Comparison of ENCODE assay signal across 24 cellular contexts in the genomic region with DNA sequence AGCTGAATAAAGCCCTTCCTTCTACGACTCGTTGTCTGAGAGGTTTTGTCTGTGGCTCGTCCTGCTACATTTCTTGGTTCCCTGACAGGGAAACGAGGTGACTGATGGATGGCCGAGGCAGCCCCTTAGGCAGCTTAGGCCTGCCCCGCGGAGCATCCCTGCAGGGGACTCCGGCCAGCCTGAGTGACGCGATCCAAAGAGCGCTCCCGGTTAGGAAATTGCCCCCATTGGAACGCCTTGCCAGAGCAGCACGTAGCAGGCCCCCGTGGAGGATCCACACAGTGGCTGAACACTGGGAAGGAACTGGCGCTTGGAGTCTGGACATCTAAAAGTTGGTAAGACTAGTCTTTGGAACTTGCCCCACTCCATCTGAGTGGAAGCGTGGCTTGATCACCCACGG.
DNase-seq lines count a peak whose midpoint lies in the region; ATAC-seq and TF ChIP-seq lines count a peak whose summit lies in the region.
"Had no signal": no experiment of that assay in that cellular context is flagged by ENCODE, and none has a peak within 500 bp of the region (broad histone marks: within the 10 kb centered on the region; RNA-seq: fewer than 3 reads in every experiment).

No MANE protein-coding gene starts in this region.

- TF ChIP-seq CTCF in coronary artery (IDR thresholded peaks at IDR 0.05) (no peak), CD14-positive monocyte (IDR thresholded peaks at IDR 0.05) (no peak)

- no peaks in the 10 kb centered on the region for H3K27me3 ChIP-seq in HUES6 (ENCODE audit: control insufficient read depth, insufficient read depth, low read length)
- H3K27me3 ChIP-seq: dorsolateral prefrontal cortex, gastroesophageal sphincter, right lobe of liver, tibial artery had no signal

- intact Hi-C loops in CD14-positive monocyte (cut with micrococcal nuclease): no loop called here

- no peaks in the 10 kb centered on the region for H3K36me3 Mint-ChIP-seq in CD14-positive monocyte

- H3K9me3 ChIP-seq in HUES6 (ENCODE audit: control insufficient read depth, insufficient read depth, low read depth, low read length): peaks cover 12% of the 10 kb centered on the region; the same call in 1 of the 2 replicates
- H3K9me3 ChIP-seq: gastroesophageal sphincter, right lobe of liver, tibial artery had no signal

- H3K9me3 Mint-ChIP-seq in CD14-positive monocyte: peaks cover 0 to 10% (median 2%) of the 10 kb centered on the region in 7 donors
- H3K9me3 Mint-ChIP-seq: activated CD4-positive, alpha-beta T cell treated with anti-CD3 and anti-CD28 coated beads, Interleukin-2, amount 10 ng/mL, durations not matched to agents 7 days and 5 days had no signal

- H3K4me1 Mint-ChIP-seq in CD14-positive monocyte: no peaks in the 10 kb centered on the region
- H3K4me1 Mint-ChIP-seq: activated CD4-positive, alpha-beta T cell treated with anti-CD3 and anti-CD28 coated beads, Interleukin-2, amount 10 ng/mL, durations not matched to agents 7 days and 5 days had no signal

- H3K4me3 ChIP-seq in HUES6 (ENCODE audit: low read depth, low read length) (peak overlapping the region; percentile 61; the same call in 1 of the 2 replicates), coronary artery (no peak overlapping the region)
- H3K4me3 ChIP-seq: gastroesophageal sphincter, right lobe of liver, tibial artery had no signal

- peak; percentile 11 for DNase-seq in astrocyte of the hippocampus (ENCODE audit: low read depth, low spot score)
- DNase-seq in left kidney (ENCODE audit: low read depth, low spot score): peak; percentile 7
- no peak for DNase-seq in NCI-H128 (lab: John Stamatoyannopoulos, UW; ENCODE audit: unreplicated experiment)
- DNase-seq in coronary artery (ENCODE audit: low spot score): no peak
- no peak for DNase-seq in CD14-positive monocyte (ENCODE audit: low spot score)
- DNase-seq: activated CD4-positive, alpha-beta T cell treated with anti-CD3 and anti-CD28 coated beads, Interleukin-2, amount 10 ng/mL, durations not matched to agents 7 days and 5 days; activated CD8-positive, alpha-beta memory T cell treated with anti-CD3 and anti-CD28 coated beads, Interleukin-2, amount 50 U/mL, for 48 hours; activated effector memory CD4-positive, alpha-beta T cell treated with Interleukin-2 at 50 U/mL for 16 hours; dorsolateral prefrontal cortex; GDM1; KBM-7; left ventricle myocardium superior; NCI-H2029; NCI-H446; occipital lobe; right lobe of liver; stimulated activated naive CD4-positive, alpha-beta T cell; SW 1271; tibial artery had no signal

- no peak for ATAC-seq in activated CD4-positive, CD25-positive, alpha-beta regulatory T cell treated with anti-CD3 and anti-CD28 coated beads, Interleukin-2, amount 50 U/mL, for 24 hours
- ATAC-seq: esophagus mucosa, gastroesophageal sphincter, left ventricle myocardium superior, right lobe of liver had no signal

- H3K27ac ChIP-seq in HUES6 (ENCODE audit: low read depth, low read length) (peak overlapping the region; percentile 99; the same call in 1 of the 2 replicates), coronary artery (no peak overlapping the region)
- H3K27ac ChIP-seq: gastroesophageal sphincter, right lobe of liver, tibial artery had no signal

- peaks cover 0 to 3% (median 1%) of the 10 kb centered on the region in 3 donors for H3K27me3 Mint-ChIP-seq in CD14-positive monocyte (ENCODE audit: low read depth in 3 of 3)
- H3K27me3 Mint-ChIP-seq: activated CD4-positive, alpha-beta T cell treated with anti-CD3 and anti-CD28 coated beads, Interleukin-2, amount 10 ng/mL, durations not matched to agents 7 days and 5 days; B cell had no signal

- peaks cover 44% of the 10 kb centered on the region for H3K4me1 ChIP-seq in HUES6 (ENCODE audit: control insufficient read depth, insufficient read depth, low read length)
- H3K4me1 ChIP-seq: gastroesophageal sphincter, right lobe of liver, tibial artery had no signal

- H3K27ac Mint-ChIP-seq in CD14-positive monocyte: no peak overlapping the region
- H3K27ac Mint-ChIP-seq: activated CD4-positive, alpha-beta T cell treated with anti-CD3 and anti-CD28 coated beads, Interleukin-2, amount 10 ng/mL, durations not matched to agents 7 days and 5 days; B cell had no signal

- peaks cover 19% of the 10 kb centered on the region; the same call in 1 of the 2 replicates for H3K36me3 ChIP-seq in HUES6 (ENCODE audit: control insufficient read depth, insufficient read depth, low read length)
- H3K36me3 ChIP-seq: gastroesophageal sphincter, right lobe of liver, tibial artery had no signal

- no peak overlapping the region for H3K4me3 Mint-ChIP-seq in CD14-positive monocyte
- H3K4me3 Mint-ChIP-seq: activated CD4-positive, alpha-beta T cell treated with anti-CD3 and anti-CD28 coated beads, Interleukin-2, amount 10 ng/mL, durations not matched to agents 7 days and 5 days; B cell had no signal

- H3K9ac ChIP-seq in HUES6 (ENCODE audit: low read length): peak overlapping the region; percentile 93

Comparison
In these comparisons a context has a peak if more than half of its experiments do, and no peak if none do; other contexts are left out.
1. DNase-seq: peak in astrocyte of the hippocampus (single experiment) and left kidney (single experiment); none in NCI-H128 (single experiment), coronary artery (single experiment) and CD14-positive monocyte (single experiment).